16 cellular contexts compared by ENCODE assay signal in the genomic region with DNA sequence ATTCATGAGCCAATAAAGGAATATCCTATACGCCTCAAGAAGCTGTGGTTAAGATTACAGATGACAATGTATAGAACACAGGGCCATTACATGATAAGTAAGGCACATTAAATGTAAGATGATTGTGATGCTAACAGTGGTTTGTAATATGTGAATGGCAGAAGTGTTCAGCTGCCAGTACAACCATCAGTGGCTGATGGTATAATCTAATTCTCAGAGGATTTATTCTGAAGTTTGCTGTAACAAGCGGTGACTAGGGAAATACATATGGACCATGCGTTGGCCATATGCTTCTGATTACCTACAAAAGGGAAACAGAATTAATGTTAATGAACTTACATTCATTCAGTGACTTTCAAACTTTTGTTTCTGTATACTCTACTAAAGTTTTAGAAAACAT.
DNase-seq lines count a peak whose midpoint lies in the region; ATAC-seq and TF ChIP-seq lines count a peak whose summit lies in the region.
"Had no signal": no experiment of that assay in that cellular context is flagged by ENCODE, and none has a peak within 500 bp of the region (broad histone marks: within the 10 kb centered on the region; RNA-seq: fewer than 3 reads in every experiment).

No MANE protein-coding gene starts in this region.

- WGBS in SK-N-SH (ENCODE audit: low lambda C conversion rate), result 13% methylated on average over 3 of the region's 3 CpGs

- H3K9me2 ChIP-seq in SK-N-SH, result no peaks in the 10 kb centered on the region

- H3K4me1 ChIP-seq in SK-N-SH (ENCODE audit: control insufficient read depth in 1 of 2, insufficient read depth in 2 of 2, low read depth in 1 of 2, low read length in 1 of 2) (peaks cover 0 to 5% of the 10 kb centered on the region in 2 experiments; a peak in 1 of 4 replicates), neural progenitor cell (peaks cover 8% of the 10 kb centered on the region)
- H3K4me1 ChIP-seq: Caco-2 had no signal

- POLR2A ChIA-PET in SK-N-SH (lab: Yijun Ruan, JAX), result no interaction called here

- H3K36me3 Mint-ChIP-seq in neural progenitor cell, result peaks cover 14% of the 10 kb centered on the region

- H3K36me3 ChIP-seq in SK-N-SH (replicated peaks in 1 of 2; ENCODE audit: control insufficient read depth in 1 of 2, insufficient read depth in 2 of 2, low read length in 1 of 2), result no peaks in the 10 kb centered on the region
- H3K36me3 ChIP-seq in neural progenitor cell, result peaks cover 22% of the 10 kb centered on the region

- no peak overlapping the region for H3K4me2 ChIP-seq in SK-N-SH
- H3K4me2 ChIP-seq in neural progenitor cell, result no peak overlapping the region
- H3K4me2 ChIP-seq: GM23338 had no signal

- H3K9me3 ChIP-seq in SK-N-SH (no peaks in the 10 kb centered on the region), neural progenitor cell (ENCODE audit: low read depth) (no peaks in the 10 kb centered on the region)
- H3K9me3 ChIP-seq: Caco-2 had no signal

- H3K79me2 ChIP-seq in SK-N-SH (ENCODE audit: insufficient read depth) (no peaks in the 10 kb centered on the region), neural progenitor cell (ENCODE audit: low read depth) (no peaks in the 10 kb centered on the region)

- no peaks in the 10 kb centered on the region for H3K9me3 Mint-ChIP-seq in neural progenitor cell

- H3K27me3 ChIP-seq in SK-N-SH (ENCODE audit: insufficient read depth), result no peaks in the 10 kb centered on the region
- H3K27me3 ChIP-seq in neural progenitor cell, result no peaks in the 10 kb centered on the region

- TF ChIP-seq EP300 in SK-N-SH (IDR thresholded peaks at IDR 0.05; ENCODE audit: borderline replicate concordance in 1 of 2, low read depth in 1 of 2, low read length in 1 of 2), result peak in 1 of 2 experiments; percentile 61; a peak in 1 of 4 replicates

- H3K4me1 Mint-ChIP-seq in neural progenitor cell, result no peaks in the 10 kb centered on the region
- H3K4me1 Mint-ChIP-seq: B cell had no signal

- H3K4me3 ChIP-seq in SK-N-SH (ENCODE audit: low read depth in 2 of 2, low read length in 1 of 2), result no peak overlapping the region
- no peak overlapping the region for H3K4me3 ChIP-seq in neural progenitor cell
- H3K4me3 ChIP-seq: GM23338 had no signal

- TF ChIP-seq RAD21 in SK-N-SH (IDR thresholded peaks at IDR 0.05; ENCODE audit: low read length), result peak; percentile 14; the same call in 1 of the 2 replicates

- no peak for ATAC-seq in HG02759 (IDR thresholded peaks at IDR 0.05; ENCODE audit: unreplicated experiment)
- ATAC-seq: GM23338 had no signal

- CTCF ChIA-PET in SK-N-SH (lab: Yijun Ruan, JAX), result no interaction called here

- no peak overlapping the region for H2AFZ ChIP-seq in SK-N-SH (ENCODE audit: low read depth)
- H2AFZ ChIP-seq in neural progenitor cell (replicated peaks), result no peak overlapping the region
- H2AFZ ChIP-seq: GM23338 had no signal

- TF ChIP-seq CTCF in SK-N-SH (IDR thresholded peaks at IDR 0.05) (no peak), neural progenitor cell (IDR thresholded peaks at IDR 0.05) (no peak)

- peak; percentile 16 for DNase-seq in DMS 273 treated with DMSO at 0.1 percent for 48 hours (lab: John Stamatoyannopoulos, UW)
- peak; percentile 84 for DNase-seq in NCI-H524 treated with DMSO at 0.1 percent for 48 hours (lab: John Stamatoyannopoulos, UW)
- DNase-seq in SK-N-SH, result peak; percentile 64
- DNase-seq in neural progenitor cell (ENCODE audit: low spot score), result no peak
- DNase-seq in NCI-H146 (lab: John Stamatoyannopoulos, UW), result no peak
- no peak for DNase-seq in stimulated activated CD4-positive, alpha-beta T cell treated with anti-CD3 and anti-CD28 coated beads, Interleukin-4, amount 100 ng/mL, for 1 hour
- DNase-seq: C1 segment of cervical spinal cord; Caco-2; CD4-positive, alpha-beta T cell; DMS79 treated with DMSO at 0.1 percent for 48 hours; GF-D8; HCEC 1CT had no signal

- H4K20me1 ChIP-seq in SK-N-SH (ENCODE audit: insufficient read depth) (no peaks in the 10 kb centered on the region), neural progenitor cell (ENCODE audit: low read depth) (no peaks in the 10 kb centered on the region)

- no peak overlapping the region for H3K4me3 Mint-ChIP-seq in neural progenitor cell
- H3K4me3 Mint-ChIP-seq: B cell; CD4-positive, alpha-beta T cell; GM23338 had no signal

- H3F3A ChIP-seq in SK-N-SH (replicated peaks; ENCODE audit: insufficient read depth) (no peaks in the 10 kb centered on the region), neural progenitor cell (ENCODE audit: low read depth) (no peaks in the 10 kb centered on the region)

- no peaks in the 10 kb centered on the region for H3K27me3 Mint-ChIP-seq in neural progenitor cell (ENCODE audit: insufficient read depth, low read depth)
- H3K27me3 Mint-ChIP-seq: B cell; CD4-positive, alpha-beta T cell had no signal

- no peak overlapping the region for H3K9ac ChIP-seq in SK-N-SH
- H3K9ac ChIP-seq in neural progenitor cell, result no peak overlapping the region

- no peak overlapping the region for H3K27ac Mint-ChIP-seq in neural progenitor cell
- H3K27ac Mint-ChIP-seq: B cell; CD4-positive, alpha-beta T cell; GM23338 had no signal

- H3K27ac ChIP-seq in SK-N-SH (ENCODE audit: low read depth in 2 of 2, low read length in 1 of 2) (peak overlapping the region in 1 of 2 experiments; percentile 69; a peak in 2 of 4 replicates), neural progenitor cell (peak overlapping the region; percentile 6)
- H3K27ac ChIP-seq: HL-60 had no signal

TF ChIP-seq in SK-N-SH, 30 proteins besides CTCF, POLR2A, EP300 and RAD21 (continues in another document):
- no peak; the same call in 1 of the 2 replicates for TF ChIP-seq TCF12 (IDR thresholded peaks at IDR 0.05)
- TF ChIP-seq, protein P1, sequence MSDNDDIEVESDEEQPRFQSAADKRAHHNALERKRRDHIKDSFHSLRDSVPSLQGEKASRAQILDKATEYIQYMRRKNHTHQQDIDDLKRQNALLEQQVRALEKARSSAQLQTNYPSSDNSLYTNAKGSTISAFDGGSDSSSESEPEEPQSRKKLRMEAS (IDR thresholded peaks at IDR 0.05; ENCODE audit: low read depth), result no peak
- TF ChIP-seq SMC3 (IDR thresholded peaks at IDR 0.05; ENCODE audit: low read depth, low read length), result no peak
- no peak for TF ChIP-seq ELF1 (IDR thresholded peaks at IDR 0.05)
- TF ChIP-seq YY1 (IDR thresholded peaks at IDR 0.05; ENCODE audit: low read depth), result no peak
- no peak for TF ChIP-seq FOXM1 (IDR thresholded peaks at IDR 0.05; ENCODE audit: low read depth)
- TF ChIP-seq FOSL2 (IDR thresholded peaks at IDR 0.05; ENCODE audit: borderline replicate concordance, low read depth), result no peak
- no peak for TF ChIP-seq TEAD4 (IDR thresholded peaks at IDR 0.05; ENCODE audit: borderline replicate concordance, insufficient read depth)
- no peak for TF ChIP-seq NRF1 (IDR thresholded peaks at IDR 0.05; ENCODE audit: low read depth, low read length)
- no peak for TF ChIP-seq SIN3A (IDR thresholded peaks at IDR 0.05; ENCODE audit: borderline replicate concordance, low read depth, low read length)
- no peak for TF ChIP-seq POLR2AphosphoS5 (IDR thresholded peaks at IDR 0.05; ENCODE audit: low read depth, low read length)
- TF ChIP-seq, protein P2, sequence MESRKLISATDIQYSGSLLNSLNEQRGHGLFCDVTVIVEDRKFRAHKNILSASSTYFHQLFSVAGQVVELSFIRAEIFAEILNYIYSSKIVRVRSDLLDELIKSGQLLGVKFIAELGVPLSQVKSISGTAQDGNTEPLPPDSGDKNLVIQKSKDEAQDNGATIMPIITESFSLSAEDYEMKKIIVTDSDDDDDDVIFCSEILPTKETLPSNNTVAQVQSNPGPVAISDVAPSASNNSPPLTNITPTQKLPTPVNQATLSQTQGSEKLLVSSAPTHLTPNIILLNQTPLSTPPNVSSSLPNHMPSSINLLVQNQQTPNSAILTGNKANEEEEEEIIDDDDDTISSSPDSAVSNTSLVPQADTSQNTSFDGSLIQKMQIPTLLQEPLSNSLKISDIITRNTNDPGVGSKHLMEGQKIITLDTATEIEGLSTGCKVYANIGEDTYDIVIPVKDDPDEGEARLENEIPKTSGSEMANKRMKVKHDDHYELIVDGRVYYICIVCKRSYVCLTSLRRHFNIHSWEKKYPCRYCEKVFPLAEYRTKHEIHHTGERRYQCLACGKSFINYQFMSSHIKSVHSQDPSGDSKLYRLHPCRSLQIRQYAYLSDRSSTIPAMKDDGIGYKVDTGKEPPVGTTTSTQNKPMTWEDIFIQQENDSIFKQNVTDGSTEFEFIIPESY (IDR thresholded peaks at IDR 0.05; ENCODE audit: borderline replicate concordance, low read depth), result no peak
- TF ChIP-seq, protein P3, sequence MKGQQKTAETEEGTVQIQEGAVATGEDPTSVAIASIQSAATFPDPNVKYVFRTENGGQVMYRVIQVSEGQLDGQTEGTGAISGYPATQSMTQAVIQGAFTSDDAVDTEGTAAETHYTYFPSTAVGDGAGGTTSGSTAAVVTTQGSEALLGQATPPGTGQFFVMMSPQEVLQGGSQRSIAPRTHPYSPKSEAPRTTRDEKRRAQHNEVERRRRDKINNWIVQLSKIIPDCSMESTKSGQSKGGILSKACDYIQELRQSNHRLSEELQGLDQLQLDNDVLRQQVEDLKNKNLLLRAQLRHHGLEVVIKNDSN (IDR thresholded peaks at IDR 0.05; ENCODE audit: borderline replicate concordance, low read depth), result no peak
- peak; percentile 75 for TF ChIP-seq CHD2 (IDR thresholded peaks at IDR 0.05; ENCODE audit: low read length, partially characterized antibody)
- TF ChIP-seq MXI1 (IDR thresholded peaks at IDR 0.05; ENCODE audit: low read depth, low read length), result peak; percentile 63; the same call in 1 of the 2 replicates
- TF ChIP-seq FOXJ3 (CRISPR knock-in tag; IDR thresholded peaks at IDR 0.05), result no peak
- TF ChIP-seq GATA2 (CRISPR knock-in tag; IDR thresholded peaks at IDR 0.05), result 0 out of 2 replicates have a peak, but pooled peaks have one; percentile 14
- peak; percentile 83 for TF ChIP-seq RCOR1 (IDR thresholded peaks at IDR 0.05; ENCODE audit: low read length)
- TF ChIP-seq NFIC (IDR thresholded peaks at IDR 0.05; ENCODE audit: borderline replicate concordance), result no peak
- TF ChIP-seq TAF1 (IDR thresholded peaks at IDR 0.05; ENCODE audit: borderline replicate concordance, low read depth, low read length), result no peak
- no peak for TF ChIP-seq GABPA (IDR thresholded peaks at IDR 0.05; ENCODE audit: low read depth)

Comparison
In these comparisons a context has a peak if more than half of its experiments do, and no peak if none do; other contexts are left out.
1. DNase-seq: peak in DMS 273 treated with DMSO at 0.1 percent for 48 hours (single experiment), NCI-H524 treated with DMSO at 0.1 percent for 48 hours (single experiment) and SK-N-SH (single experiment); none in neural progenitor cell (single experiment), NCI-H146 (single experiment) and stimulated activated CD4-positive, alpha-beta T cell treated with anti-CD3 and anti-CD28 coated beads, Interleukin-4, amount 100 ng/mL, for 1 hour (single experiment).